ENCODE assay signal across 8 cellular contexts in genomic region chr6:20529086-20529448, GRCh38.
DNase-seq lines count a peak whose midpoint lies in the region; ATAC-seq lines count a peak whose summit lies in the region.

No MANE protein-coding gene starts in this region.

- DNase-seq in AML-193 (lab: John Stamatoyannopoulos, UW) (peak; percentile 67 to 72), NCI-H2171 treated with DMSO at 0.1 percent for 48 hours (lab: John Stamatoyannopoulos, UW) (peak; percentile 58), SW480 (ENCODE audit: low spot score) (peak; percentile 44), inferior parietal cortex (ENCODE audit: extremely low spot score) (peak; percentile 75), retina (peak; percentile 28)
- peak; percentile 53 for DNase-seq in central memory CD4-positive, alpha-beta T cell

- peak; percentile 66 for ATAC-seq in GM18511 (IDR thresholded peaks at IDR 0.05; ENCODE audit: unreplicated experiment)
- ATAC-seq in HG03378 (IDR thresholded peaks at IDR 0.05; ENCODE audit: unreplicated experiment), result peak; percentile 60

Comparison
In these comparisons a context has a peak if more than half of its experiments do, and no peak if none do; other contexts are left out.
1. Peak in every context shown above with its lines: DNase-seq and ATAC-seq.